ENCODE assay signal across 8 cellular contexts in the genomic region with DNA sequence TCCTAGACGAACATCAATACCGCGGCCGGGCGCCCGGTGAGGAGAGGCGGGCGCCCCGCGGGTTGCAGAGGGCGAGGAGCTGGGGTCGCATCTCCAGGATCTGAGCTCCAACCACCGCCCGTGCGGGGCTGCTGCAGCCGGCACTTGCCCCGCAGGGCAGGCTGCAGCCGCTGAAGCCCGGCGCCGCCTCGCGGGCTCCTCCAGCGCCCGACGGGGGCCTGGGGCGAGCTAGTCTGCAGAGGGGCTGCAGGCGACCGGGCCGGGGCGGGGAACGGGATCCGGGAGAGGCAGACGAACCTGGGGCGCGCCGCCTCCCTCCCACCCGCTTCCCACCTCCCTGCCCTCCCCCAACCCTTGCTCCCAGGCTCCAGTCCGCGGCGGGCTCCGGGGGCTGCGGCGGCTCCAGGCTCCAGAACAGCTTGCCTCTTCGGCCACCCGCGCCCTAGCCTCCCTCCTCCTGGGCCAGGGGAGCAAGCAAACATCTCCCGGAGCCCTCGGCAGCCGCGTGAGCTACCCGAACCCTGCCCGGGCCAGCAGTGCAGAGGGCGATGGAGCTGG. TPM values are rescaled to one million over a fixed set of nuclear protein-coding genes. Genes with fewer than 3 reads are reported as not detected.
DNase-seq lines count a peak whose midpoint lies in the region; ATAC-seq, FAIRE-seq and TF ChIP-seq lines count a peak whose summit lies in the region.

No MANE protein-coding gene starts in this region.

- dilution Hi-C loops in endothelial cell of umbilical vein (cut with MboI; ENCODE audit: extremely low pct_ligation_motif_present, low sequenced_read_pairs): no loop called here

- BruUV-seq in endothelial cell of umbilical vein (replicated peaks; lab: Mats Ljungman, UMichigan): no TSS peak

- H3K4me2 ChIP-seq in endothelial cell of umbilical vein (ENCODE audit: insufficient read depth, low read length): no peak overlapping the region

- no peaks in the 10 kb centered on the region for H3K9me3 Mint-ChIP-seq in activated naive CD4-positive, alpha-beta T cell treated with anti-CD3 and anti-CD28 coated beads for 36 hours

- H4K20me1 ChIP-seq in endothelial cell of umbilical vein (replicated peaks; ENCODE audit: control insufficient read depth, extremely low read depth, insufficient read depth, low read length): no peaks in the 10 kb centered on the region

- intact Hi-C loops in endothelial cell of umbilical vein (cut with micrococcal nuclease): no loop called here
- intact Hi-C loops in activated naive CD4-positive, alpha-beta T cell treated with anti-CD3 and anti-CD28 coated beads for 36 hours (cut with micrococcal nuclease): no loop called here

- ATAC-seq in HG03280 (IDR thresholded peaks at IDR 0.05; ENCODE audit: unreplicated experiment) (no peak), HG03159 (IDR thresholded peaks at IDR 0.05; ENCODE audit: unreplicated experiment) (no peak)

- H3K9me1 ChIP-seq in endothelial cell of umbilical vein (replicated peaks; ENCODE audit: control insufficient read depth, extremely low read depth, insufficient read depth, low read length): no peaks in the 10 kb centered on the region

- CTCF ChIA-PET in endothelial cell of umbilical vein (lab: Charles Lee): no interaction called here
- CTCF ChIA-PET in activated naive CD4-positive, alpha-beta T cell treated with anti-CD3 and anti-CD28 coated beads for 36 hours (lab: Charles Lee): interaction anchor here (0.7 kb wide), 1 partner anchor 712 kb away, joined by 3 read pairs; no protein-coding TSS in a partner anchor

- no peak overlapping the region for H3K27ac ChIP-seq in endothelial cell of umbilical vein (ENCODE audit: insufficient read depth, low read depth, low read length)

- TF ChIP-seq CTCF in BE2C (IDR thresholded peaks at IDR 0.05; ENCODE audit: low read depth, low read length) (peak; percentile 3; the same call in 1 of the 2 replicates), endothelial cell of umbilical vein (IDR thresholded peaks at IDR 0.05; ENCODE audit: extremely low read depth in 1 of 2, insufficient read depth in 1 of 2, low read depth in 1 of 2, low read length in 2 of 2) (no peak), GM10266 (IDR thresholded peaks at IDR 0.05; ENCODE audit: control insufficient read depth, insufficient read depth, low read depth, missing control alignments) (no peak)

- FAIRE-seq in endothelial cell of umbilical vein (lab: Jason Lieb, UNC): no peak

- H3K9me3 ChIP-seq in BE2C (no peaks in the 10 kb centered on the region), MG63 (no peaks in the 10 kb centered on the region), endothelial cell of umbilical vein (replicated peaks; ENCODE audit: control insufficient read depth, insufficient read depth, low read length) (no peaks in the 10 kb centered on the region), mucosa of stomach (ENCODE audit: control insufficient read depth, low read length) (no peaks in the 10 kb centered on the region)

- H3K79me2 ChIP-seq in endothelial cell of umbilical vein (ENCODE audit: control insufficient read depth, insufficient read depth, low read length): no peaks in the 10 kb centered on the region

- no peak overlapping the region for H2AFZ ChIP-seq in endothelial cell of umbilical vein (ENCODE audit: low read depth, low read length)

- POLR2A ChIA-PET in endothelial cell of umbilical vein (lab: Charles Lee): no interaction called here

- no peak overlapping the region for H3K4me3 Mint-ChIP-seq in activated naive CD4-positive, alpha-beta T cell treated with anti-CD3 and anti-CD28 coated beads for 36 hours

- peaks cover 24% of the 10 kb centered on the region for H3K4me1 Mint-ChIP-seq in activated naive CD4-positive, alpha-beta T cell treated with anti-CD3 and anti-CD28 coated beads for 36 hours (ENCODE audit: low read depth)

- H3K36me3 ChIP-seq in BE2C (no peaks in the 10 kb centered on the region), MG63 (no peaks in the 10 kb centered on the region), endothelial cell of umbilical vein (ENCODE audit: control insufficient read depth in 2 of 2, extremely low read depth in 1 of 2, insufficient read depth in 2 of 2, low read length in 2 of 2) (no peaks in the 10 kb centered on the region), mucosa of stomach (ENCODE audit: control insufficient read depth, insufficient read depth, low read length) (no peaks in the 10 kb centered on the region)

- DNase-seq in BE2C (peak; percentile 61), MG63 (peak; percentile 8), endothelial cell of umbilical vein (ENCODE audit: low read depth, low spot score) (no peak), GM10266 (ENCODE audit: extremely low spot score) (no peak)
- DNase-seq in activated naive CD4-positive, alpha-beta T cell treated with anti-CD3 and anti-CD28 coated beads for 36 hours: no peak

- no peaks in the 10 kb centered on the region; the same call in 1 of the 2 replicates for H3K4me1 ChIP-seq in BE2C
- no peaks in the 10 kb centered on the region for H3K4me1 ChIP-seq in endothelial cell of umbilical vein (ENCODE audit: control insufficient read depth, extremely low read depth, insufficient read depth, low read length)
- peaks cover 43% of the 10 kb centered on the region for H3K4me1 ChIP-seq in mucosa of stomach (ENCODE audit: control insufficient read depth, insufficient read depth, low read length)

- H3K27me3 Mint-ChIP-seq in activated naive CD4-positive, alpha-beta T cell treated with anti-CD3 and anti-CD28 coated beads for 36 hours (ENCODE audit: low read depth): peaks cover 64% of the 10 kb centered on the region

- no peak for TF ChIP-seq POLR2A in endothelial cell of umbilical vein (IDR thresholded peaks at IDR 0.05; ENCODE audit: low read depth, low read length)

- peaks cover 76% of the 10 kb centered on the region for H3K27me3 ChIP-seq in BE2C
- peaks cover 81% of the 10 kb centered on the region for H3K27me3 ChIP-seq in MG63
- peaks cover 54 to 63% of the 10 kb centered on the region in 2 experiments for H3K27me3 ChIP-seq in endothelial cell of umbilical vein (ENCODE audit: control insufficient read depth in 2 of 2, insufficient read depth in 2 of 2, low read length in 2 of 2)
- peaks cover 83% of the 10 kb centered on the region for H3K27me3 ChIP-seq in mucosa of stomach (ENCODE audit: control insufficient read depth, insufficient read depth, low read length)

- H3K27ac Mint-ChIP-seq in activated naive CD4-positive, alpha-beta T cell treated with anti-CD3 and anti-CD28 coated beads for 36 hours: no peak overlapping the region

- H3K4me3 ChIP-seq in BE2C (ENCODE audit: low read depth, low read length): peak overlapping the region; percentile 58
- peak overlapping the region; percentile 26 for H3K4me3 ChIP-seq in MG63
- no peak overlapping the region for H3K4me3 ChIP-seq in endothelial cell of umbilical vein (replicated peaks in 1 of 3; ENCODE audit: insufficient read depth in 1 of 3, low read depth in 1 of 3, low read length in 3 of 3)
- no peak overlapping the region for H3K4me3 ChIP-seq in mucosa of stomach (ENCODE audit: low read length)

- H3K9ac ChIP-seq in endothelial cell of umbilical vein (replicated peaks; ENCODE audit: extremely low read depth, insufficient read depth, low read length) (no peak overlapping the region), mucosa of stomach (ENCODE audit: low read length) (peak overlapping the region; percentile 34)

- peaks cover 3% of the 10 kb centered on the region for H3K36me3 Mint-ChIP-seq in activated naive CD4-positive, alpha-beta T cell treated with anti-CD3 and anti-CD28 coated beads for 36 hours (ENCODE audit: low read depth)

TF ChIP-seq in endothelial cell of umbilical vein, 7 proteins besides CTCF, POLR2A, EP300 and RAD21:
- TF ChIP-seq POLR2AphosphoS5 (IDR thresholded peaks at IDR 0.05; ENCODE audit: insufficient read depth, low read depth, low read length) (no peak), JUN (IDR thresholded peaks at IDR 0.05; ENCODE audit: borderline replicate concordance, insufficient read depth, insufficient read length, low read depth) (no peak), MYC (IDR thresholded peaks at IDR 0.05; ENCODE audit: low read depth, low read length) (no peak), GATA2 (IDR thresholded peaks at IDR 0.05; ENCODE audit: insufficient read depth, insufficient read length, low read depth, low read length) (no peak), EZH2 (IDR thresholded peaks at IDR 0.05; ENCODE audit: borderline replicate concordance, low read depth, low read length, severe bottlenecking) (peak; percentile 97)

RNA-seq across cellular contexts. Expression of a gene that starts 0.9 kb away (rescaled TPM):
- polyA plus RNA-seq in BE2C (2012; ENCODE audit: insufficient read depth, insufficient read length, low read depth): 44.5 TPM
- not detected in 2 replicates for total RNA-seq in MG63 (2014; rRNA removed; shearing (Covaris generic); ENCODE audit: low replicate concordance)
- total RNA-seq in endothelial cell of umbilical vein: 0.27 TPM in 1 of 2 replicates, not detected in the other
- polyA plus RNA-seq in endothelial cell of umbilical vein: 0.02 and 0.06 TPM in 2 replicates
- 0.04 and 0.13 TPM in 2 replicates for polyA plus RNA-seq in endothelial cell of umbilical vein (2011; cell fraction: cytosol; rRNA removed)
- 0.16 and 0.22 TPM in 2 replicates for polyA plus RNA-seq in endothelial cell of umbilical vein (2011; cell fraction: nucleus; rRNA removed)
- polyA plus RNA-seq in endothelial cell of umbilical vein (2012): 0.27 and 0.33 TPM in 2 replicates
- 0.12 and 0.19 TPM in 2 replicates for polyA minus RNA-seq in endothelial cell of umbilical vein
- polyA minus RNA-seq in endothelial cell of umbilical vein (2011; cell fraction: cytosol; rRNA and poly(A)+ RNA removed): not detected
- 0.10 and 1.3 TPM in 2 replicates for polyA minus RNA-seq in endothelial cell of umbilical vein (2011; cell fraction: nucleus; rRNA and poly(A)+ RNA removed)
- total RNA-seq in activated naive CD4-positive, alpha-beta T cell treated with anti-CD3 and anti-CD28 coated beads for 36 hours: not detected

Comparison
In these comparisons a context has a peak if more than half of its experiments do, and no peak if none do; other contexts are left out.
1. DNase-seq: peak in BE2C (single experiment) and MG63 (single experiment); none in endothelial cell of umbilical vein (single experiment), activated naive CD4-positive, alpha-beta T cell treated with anti-CD3 and anti-CD28 coated beads for 36 hours (single experiment) and GM10266 (single experiment).
2. H3K4me3 ChIP-seq: peak in BE2C (single experiment) and MG63 (single experiment); none in endothelial cell of umbilical vein (0 of 3) and mucosa of stomach (single experiment).